In genomic region chr16:27291106-27291505, GRCh38 we compare ENCODE assay signal across 1 cellular context.
TF ChIP-seq lines count a peak whose summit lies in the region.

No MANE protein-coding gene starts in this region.

TF ChIP-seq in H1, 55 proteins besides CTCF, POLR2A, EP300 and RAD21 (continued from another document):
- TF ChIP-seq CHD7 (IDR thresholded peaks at IDR 0.05; ENCODE audit: insufficient replicate concordance, low read length) (no peak), CBX5 (IDR thresholded peaks at IDR 0.05; ENCODE audit: low read depth, low read length) (no peak), GTF2F1 (IDR thresholded peaks at IDR 0.05; ENCODE audit: borderline replicate concordance, low read depth, low read length) (no peak), EGR1 (IDR thresholded peaks at IDR 0.05; ENCODE audit: borderline replicate concordance, low read depth, low read length) (no peak), SIN3A (conservative IDR thresholded peaks at IDR 0.05 in 1 of 2, IDR thresholded peaks at IDR 0.05 in 1 of 2; ENCODE audit: low read depth in 1 of 2, low read length in 2 of 2) (no peak), HDAC6 (IDR thresholded peaks at IDR 0.05; ENCODE audit: low read depth, low read length) (no peak), NANOG (IDR thresholded peaks at IDR 0.05; ENCODE audit: insufficient read depth, low read depth, low read length, poor library complexity, severe bottlenecking) (no peak), SIX5 (IDR thresholded peaks at IDR 0.05; ENCODE audit: low read depth, low read length) (no peak), ATF2 (IDR thresholded peaks at IDR 0.05; ENCODE audit: low read length) (no peak), CBX8 (IDR thresholded peaks at IDR 0.05; ENCODE audit: borderline replicate concordance, low read depth, low read length) (no peak), MAFK (IDR thresholded peaks at IDR 0.05; ENCODE audit: low read depth, low read length) (no peak), CTBP2 (IDR thresholded peaks at IDR 0.05; ENCODE audit: borderline replicate concordance, insufficient read depth, insufficient read length, low read length) (no peak)
TF ChIP-seq in H1: peak in this region for 0.
